Comparison of ENCODE assay signal across 23 cellular contexts in the genomic region with DNA sequence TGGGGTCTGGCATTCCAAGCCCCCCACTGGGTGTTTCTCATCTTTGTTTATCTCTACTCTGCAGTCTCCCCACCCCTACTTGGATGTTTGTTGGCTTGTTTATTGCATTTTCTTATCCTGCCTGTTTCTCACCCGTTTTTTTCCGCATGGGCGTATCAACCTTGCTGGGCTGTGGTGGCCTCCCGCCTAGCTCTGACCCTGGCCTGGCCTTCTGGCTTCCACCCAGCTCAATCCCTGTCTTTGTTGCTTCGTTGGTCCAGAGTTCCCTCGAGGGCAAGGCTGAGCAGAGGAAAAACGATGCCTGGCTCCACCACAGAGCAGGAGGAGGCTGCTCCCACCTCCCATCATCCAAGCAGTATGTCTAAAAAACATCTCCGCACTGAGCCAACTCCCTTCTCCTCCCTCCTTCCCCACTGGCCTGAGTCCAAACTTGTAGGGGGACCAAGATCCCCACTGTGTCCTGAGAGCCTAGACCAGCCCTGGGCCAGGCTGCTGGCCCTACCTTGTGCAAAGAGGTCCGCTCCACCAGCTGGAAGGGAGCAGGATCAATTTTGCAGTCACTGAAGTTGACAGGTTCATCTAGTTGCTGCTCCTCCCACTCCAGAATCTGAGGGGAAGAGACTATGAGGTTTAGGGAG. TPM values are rescaled to one million over a fixed set of nuclear protein-coding genes. Genes with fewer than 3 reads are reported as not detected.
DNase-seq lines count a peak whose midpoint lies in the region; ATAC-seq, FAIRE-seq and TF ChIP-seq lines count a peak whose summit lies in the region.
"Had no signal": no experiment of that assay in that cellular context is flagged by ENCODE, and none has a peak within 500 bp of the region (broad histone marks: within the 10 kb centered on the region; RNA-seq: fewer than 3 reads in every experiment).

No MANE protein-coding gene starts in this region.

- H3K4me3 ChIP-seq in astrocyte (ENCODE audit: insufficient read depth, low read depth, low read length), result no peak overlapping the region
- no peak overlapping the region for H3K4me3 ChIP-seq in kidney (ENCODE audit: low read length in 2 of 2)
- H3K4me3 ChIP-seq in PC-3 (ENCODE audit: low read length), result no peak overlapping the region
- H3K4me3 ChIP-seq: left lung, SJCRH30, tibial artery had no signal

- TF ChIP-seq CTCF in astrocyte (IDR thresholded peaks at IDR 0.05; ENCODE audit: insufficient read depth, low read depth, low read length) (no peak), kidney (IDR thresholded peaks at IDR 0.05; ENCODE audit: borderline replicate concordance, extremely low read depth, insufficient read depth) (no peak), osteocyte (IDR thresholded peaks at IDR 0.05) (no peak), PC-3 (conservative IDR thresholded peaks at IDR 0.05; ENCODE audit: low read depth, low read length) (no peak)

- H3K27me3 ChIP-seq in astrocyte (ENCODE audit: insufficient read depth, low read length) (no peaks in the 10 kb centered on the region), PC-3 (ENCODE audit: low read length) (no peaks in the 10 kb centered on the region)
- H3K27me3 ChIP-seq: left lung, SJCRH30, tibial artery had no signal

- H3K79me2 ChIP-seq in astrocyte (ENCODE audit: insufficient read depth, low read length), result no peaks in the 10 kb centered on the region
- H3K79me2 ChIP-seq in PC-3 (ENCODE audit: low read length), result no peaks in the 10 kb centered on the region

- peak; percentile 33 for DNase-seq in Ammon's horn (ENCODE audit: low spot score)
- DNase-seq in astrocyte (ENCODE audit: low read depth), result no peak
- peak; percentile 13 for DNase-seq in kidney
- DNase-seq in osteocyte (ENCODE audit: extremely low spot score, unreplicated experiment), result no peak
- no peak for DNase-seq in urothelium cell line (ENCODE audit: low spot score)
- DNase-seq in NCI-H526 treated with DMSO at 0.1 percent for 48 hours (lab: John Stamatoyannopoulos, UW), result no peak
- no peak for DNase-seq in PC-3
- DNase-seq: activated CD4-positive, alpha-beta T cell treated with anti-CD3 and anti-CD28 coated beads, Interleukin-2, amount 50 U/mL, for 4 hours; activated naive CD4-positive, alpha-beta T cell treated with anti-CD3 and anti-CD28 coated beads, Interleukin-2, amount 10 ng/mL, durations not matched to agents 7 days and 5 days; CD4-positive, alpha-beta T cell; cortex of kidney; DMS53; IMR-90; left lung; naive thymus-derived CD8-positive, alpha-beta T cell; NCI-H2029; NCI-H510A treated with DMSO at 0.1 percent for 48 hours; SJCRH30; T-helper 17 cell; tibial artery had no signal

- POLR2A ChIA-PET in PC-3 (lab: Charles Lee; ENCODE audit: unreplicated experiment), result interaction anchor here (0.6 kb wide), 1 partner anchor 36 kb away, joined by 19 read pairs; no protein-coding TSS in a partner anchor

- peaks cover 12% of the 10 kb centered on the region for H4K20me1 ChIP-seq in astrocyte (ENCODE audit: insufficient read depth, low read length)
- no peaks in the 10 kb centered on the region for H4K20me1 ChIP-seq in PC-3 (ENCODE audit: low read length)

- H2AFZ ChIP-seq in astrocyte (ENCODE audit: low read depth, low read length) (no peak overlapping the region), PC-3 (ENCODE audit: low read length) (no peak overlapping the region)

- H3K4me1 ChIP-seq in astrocyte (ENCODE audit: insufficient read depth, low read length), result peaks cover 3% of the 10 kb centered on the region
- peaks cover 2 to 8% of the 10 kb centered on the region in 2 donors for H3K4me1 ChIP-seq in kidney (ENCODE audit: control insufficient read depth in 1 of 2, insufficient read depth in 1 of 2, low read depth in 1 of 2, low read length in 2 of 2)
- no peaks in the 10 kb centered on the region for H3K4me1 ChIP-seq in PC-3 (ENCODE audit: insufficient read depth, low read length)
- H3K4me1 ChIP-seq: left lung had no signal

- H3K27me3 Mint-ChIP-seq in astrocyte (ENCODE audit: low read depth, unreplicated experiment), result no peaks in the 10 kb centered on the region
- H3K27me3 Mint-ChIP-seq in osteocyte (ENCODE audit: unreplicated experiment), result no peaks in the 10 kb centered on the region
- H3K27me3 Mint-ChIP-seq: activated naive CD4-positive, alpha-beta T cell treated with anti-CD3 and anti-CD28 coated beads, Interleukin-2, amount 10 ng/mL, durations not matched to agents 7 days and 5 days; CD4-positive, alpha-beta T cell; naive thymus-derived CD8-positive, alpha-beta T cell; T-helper 17 cell had no signal

- intact Hi-C loops in kidney (cut with DNase I) (no loop called here), PC-3 (cut with micrococcal nuclease) (no loop called here)

- H3K4me2 ChIP-seq in astrocyte (ENCODE audit: low read length), result no peak overlapping the region
- H3K4me2 ChIP-seq in PC-3 (ENCODE audit: low read length), result no peak overlapping the region

- H3K9ac ChIP-seq in astrocyte (ENCODE audit: low read length), result no peak overlapping the region
- H3K9ac ChIP-seq in kidney (ENCODE audit: low read length in 2 of 2), result no peak overlapping the region
- H3K9ac ChIP-seq in PC-3 (ENCODE audit: low read length), result no peak overlapping the region

- no peak for FAIRE-seq in astrocyte (lab: Jason Lieb, UNC)
- no peak for FAIRE-seq in kidney (lab: Jason Lieb, UNC)
- no peak for FAIRE-seq in urothelium cell line (lab: Jason Lieb, UNC)

- H3F3A ChIP-seq in PC-3 (ENCODE audit: low read length, unreplicated experiment), result no peaks in the 10 kb centered on the region

- H3K9me3 ChIP-seq in astrocyte (ENCODE audit: insufficient read depth, low read depth, low read length) (no peaks in the 10 kb centered on the region), kidney (ENCODE audit: control insufficient read depth in 1 of 2, low read length in 2 of 2) (no peaks in the 10 kb centered on the region), PC-3 (ENCODE audit: low read length) (no peaks in the 10 kb centered on the region)
- H3K9me3 ChIP-seq: left lung, SJCRH30, tibial artery had no signal

- H3K27ac Mint-ChIP-seq in astrocyte (ENCODE audit: unreplicated experiment) (peak overlapping the region; percentile 34), osteocyte (ENCODE audit: unreplicated experiment) (peak overlapping the region; percentile 4)
- H3K27ac Mint-ChIP-seq: activated naive CD4-positive, alpha-beta T cell treated with anti-CD3 and anti-CD28 coated beads, Interleukin-2, amount 10 ng/mL, durations not matched to agents 7 days and 5 days; CD4-positive, alpha-beta T cell; T-helper 17 cell had no signal

- H3K36me3 ChIP-seq in astrocyte (ENCODE audit: insufficient read depth, low read length), result no peaks in the 10 kb centered on the region
- H3K36me3 ChIP-seq in kidney (ENCODE audit: control insufficient read depth in 1 of 2, insufficient read depth in 2 of 2, low read length in 2 of 2), result peaks cover 0 to 2% of the 10 kb centered on the region in 2 donors
- H3K36me3 ChIP-seq in PC-3 (ENCODE audit: low read depth, low read length), result peaks cover 9% of the 10 kb centered on the region; the same call in 1 of the 2 replicates
- H3K36me3 ChIP-seq: SJCRH30 had no signal

- no peak for ATAC-seq in HG02938 (IDR thresholded peaks at IDR 0.05; ENCODE audit: unreplicated experiment)
- ATAC-seq in PC-3, result no peak
- ATAC-seq: left lung; naive thymus-derived CD8-positive, alpha-beta T cell; T-helper 17 cell had no signal

- H3K4me3 Mint-ChIP-seq in astrocyte (ENCODE audit: unreplicated experiment), result no peak overlapping the region
- H3K4me3 Mint-ChIP-seq in osteocyte (ENCODE audit: unreplicated experiment), result peak overlapping the region; percentile 5
- H3K4me3 Mint-ChIP-seq: activated naive CD4-positive, alpha-beta T cell treated with anti-CD3 and anti-CD28 coated beads, Interleukin-2, amount 10 ng/mL, durations not matched to agents 7 days and 5 days; CD4-positive, alpha-beta T cell; naive thymus-derived CD8-positive, alpha-beta T cell; T-helper 17 cell had no signal

- H3K36me3 Mint-ChIP-seq in astrocyte (ENCODE audit: low read depth, unreplicated experiment) (peaks cover 15% of the 10 kb centered on the region), osteocyte (ENCODE audit: unreplicated experiment) (peaks cover 6% of the 10 kb centered on the region)
- H3K36me3 Mint-ChIP-seq: activated naive CD4-positive, alpha-beta T cell treated with anti-CD3 and anti-CD28 coated beads, Interleukin-2, amount 10 ng/mL, durations not matched to agents 7 days and 5 days had no signal

- no peak overlapping the region for H3K27ac ChIP-seq in astrocyte (ENCODE audit: low read depth, low read length)
- H3K27ac ChIP-seq in kidney (ENCODE audit: low read depth in 2 of 2, low read length in 2 of 2), result peak overlapping the region in 1 of 2 donors; percentile 18
- H3K27ac ChIP-seq in PC-3 (ENCODE audit: low read length), result no peak overlapping the region
- H3K27ac ChIP-seq: left lung, SJCRH30, tibial artery, VCaP had no signal

- H3K4me1 Mint-ChIP-seq in astrocyte (ENCODE audit: low read depth, unreplicated experiment) (peaks cover 30% of the 10 kb centered on the region), osteocyte (ENCODE audit: unreplicated experiment) (peaks cover 19% of the 10 kb centered on the region)
- H3K4me1 Mint-ChIP-seq: activated naive CD4-positive, alpha-beta T cell treated with anti-CD3 and anti-CD28 coated beads, Interleukin-2, amount 10 ng/mL, durations not matched to agents 7 days and 5 days; T-helper 17 cell had no signal

- no peaks in the 10 kb centered on the region for H3K9me2 ChIP-seq in PC-3 (replicated peaks; ENCODE audit: low read length)

- CTCF ChIA-PET in PC-3 (lab: Charles Lee), result no interaction called here

- no TSS peak for BruUV-seq in PC-3 (replicated peaks; lab: Mats Ljungman, UMichigan)

- H3K9me3 Mint-ChIP-seq in astrocyte (ENCODE audit: unreplicated experiment) (no peaks in the 10 kb centered on the region), osteocyte (ENCODE audit: unreplicated experiment) (no peaks in the 10 kb centered on the region)
- H3K9me3 Mint-ChIP-seq: activated naive CD4-positive, alpha-beta T cell treated with anti-CD3 and anti-CD28 coated beads, Interleukin-2, amount 10 ng/mL, durations not matched to agents 7 days and 5 days; CD4-positive, alpha-beta T cell; naive thymus-derived CD8-positive, alpha-beta T cell had no signal

RNA-seq across cellular contexts. Expression of a gene that starts 9.8 kb away (rescaled TPM):
- total RNA-seq in astrocyte, result 7.4 and 9.0 TPM in 2 replicates
- total RNA-seq in kidney, result 10.4 TPM
- 6.4 TPM for polyA plus RNA-seq in kidney (ENCODE audit: insufficient read depth, low read depth, low replicate concordance)
- 9.4 and 9.7 TPM in 2 replicates for total RNA-seq in osteocyte
- total RNA-seq in PC-3 (2014; rRNA removed), result 13.0 and 17.0 TPM in 2 replicates

RNA-seq across cellular contexts. Expression of a gene that starts 9.9 kb away (rescaled TPM):
- 63.2 and 70.3 TPM in 2 replicates for total RNA-seq in astrocyte
- 82.0 TPM for total RNA-seq in kidney
- polyA plus RNA-seq in kidney (ENCODE audit: insufficient read depth, low read depth, low replicate concordance), result 157 TPM
- total RNA-seq in osteocyte, result 56.4 and 57.7 TPM in 2 replicates
- total RNA-seq in PC-3 (2014; rRNA removed), result 184 and 193 TPM in 2 replicates

RNA-seq across cellular contexts. Expression of a gene that starts 14.2 kb away (rescaled TPM):
- total RNA-seq in astrocyte (12.2 TPM in 2 replicates), kidney (20.1 TPM), osteocyte (10.1 and 11.3 TPM in 2 replicates), PC-3 (2014; rRNA removed) (21.9 and 24.2 TPM in 2 replicates)
- 14.0 TPM for polyA plus RNA-seq in kidney (ENCODE audit: insufficient read depth, low read depth, low replicate concordance)

RNA-seq across cellular contexts. Expression of a gene that starts 26.4 kb away (rescaled TPM):
- total RNA-seq in astrocyte, result 0.25 and 0.46 TPM in 2 replicates
- 0.85 TPM for total RNA-seq in kidney
- 5.7 TPM for polyA plus RNA-seq in kidney (ENCODE audit: insufficient read depth, low read depth, low replicate concordance)
- not detected in 2 replicates for total RNA-seq in osteocyte
- not detected in 2 replicates for total RNA-seq in PC-3 (2014; rRNA removed)
- total RNA-seq: CD4-positive, alpha-beta T cell; epithelial cell of proximal tubule; IMR-90; naive thymus-derived CD8-positive, alpha-beta T cell; T-helper 17 cell had no signal
- polyA plus RNA-seq: IMR-90; naive thymus-derived CD8-positive, alpha-beta T cell had no signal

RNA-seq across cellular contexts. Expression of a gene that starts 28.2 kb away (rescaled TPM):
- total RNA-seq in astrocyte, result 3.4 and 5.6 TPM in 2 replicates
- 16.8 TPM for total RNA-seq in kidney
- polyA plus RNA-seq in kidney (ENCODE audit: insufficient read depth, low read depth, low replicate concordance), result 18.6 TPM
- total RNA-seq in osteocyte, result 2.7 and 4.4 TPM in 2 replicates
- not detected in 2 replicates for total RNA-seq in PC-3 (2014; rRNA removed)
- total RNA-seq: epithelial cell of proximal tubule; naive thymus-derived CD8-positive, alpha-beta T cell; T-helper 17 cell had no signal
- polyA plus RNA-seq: naive thymus-derived CD8-positive, alpha-beta T cell had no signal

Comparison
In these comparisons a context has a peak if more than half of its experiments do, and no peak if none do; other contexts are left out.
1. DNase-seq: peak in Ammon's horn (single experiment) and kidney (single experiment); none in astrocyte (single experiment), osteocyte (single experiment), urothelium cell line (single experiment), NCI-H526 treated with DMSO at 0.1 percent for 48 hours (single experiment) and PC-3 (single experiment).